ENCODE assay signal across 28 cellular contexts in the genomic region with DNA sequence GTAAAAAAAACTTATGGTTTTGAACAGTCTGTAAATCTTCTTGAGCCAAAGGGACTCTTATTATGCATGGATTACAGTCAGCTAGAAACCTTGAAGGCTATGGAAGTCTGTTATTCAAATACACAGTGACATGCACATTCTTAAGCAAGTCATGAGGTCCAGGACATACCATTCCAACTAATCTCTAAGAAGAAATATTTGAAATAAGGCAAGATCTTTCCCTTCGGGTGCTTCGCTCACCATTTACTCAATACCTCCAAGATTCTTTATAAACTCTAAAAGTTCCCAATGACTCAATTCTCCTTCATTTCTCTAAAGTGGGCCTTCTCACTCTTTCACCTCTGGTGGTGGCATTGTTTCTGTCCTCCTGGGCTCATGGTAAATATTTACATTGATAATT.
DNase-seq lines count a peak whose midpoint lies in the region; ATAC-seq, FAIRE-seq and TF ChIP-seq lines count a peak whose summit lies in the region.
"Had no signal": no experiment of that assay in that cellular context is flagged by ENCODE, and none has a peak within 500 bp of the region (broad histone marks: within the 10 kb centered on the region; RNA-seq: fewer than 3 reads in every experiment).

No MANE protein-coding gene starts in this region.

- H3K27me3 ChIP-seq in thyroid gland, result no peaks in the 10 kb centered on the region
- H3K27me3 ChIP-seq: sigmoid colon, uterus had no signal

- DNase-seq in astrocyte of the hippocampus (ENCODE audit: low read depth, low spot score) (peak; percentile 47), fibroblast of pulmonary artery (ENCODE audit: low read depth) (peak; percentile 45), skeletal muscle cell (ENCODE audit: low read depth) (peak; percentile 53), OCI-M2 (lab: John Stamatoyannopoulos, UW; ENCODE audit: unreplicated experiment) (no peak), thyroid gland (no peak), SIG-M5 treated with dmso at 0.1 percent for 504 hours (lab: John Stamatoyannopoulos, UW; ENCODE audit: unreplicated experiment) (no peak)
- DNase-seq: activated CD4-positive, alpha-beta T cell treated with anti-CD3 and anti-CD28 coated beads, Interleukin-2, amount 50 U/mL, for 1 hour; CD8-positive, alpha-beta T cell; DMS153; left ventricle myocardium superior; midbrain; NCI-H1436 treated with DMSO at 0.1 percent for 48 hours; NCI-H524; posterior cingulate gyrus; RPMI8226; sigmoid colon; substantia nigra; uterus; WERI-Rb-1 had no signal

- H3K4me1 ChIP-seq in thyroid gland, result no peaks in the 10 kb centered on the region
- H3K4me1 ChIP-seq: sigmoid colon, uterus had no signal

- no peak for ATAC-seq in GM21447 (IDR thresholded peaks at IDR 0.05; ENCODE audit: unreplicated experiment)
- ATAC-seq: activated naive CD4-positive, alpha-beta T cell treated with anti-CD3 and anti-CD28 coated beads, Interleukin-2, amount 50 U/mL, for 72 hours; activated T-helper 17 cell treated with anti-CD3 and anti-CD28 coated beads, Interleukin-2, amount 50 U/mL, for 72 hours; CD8-positive, alpha-beta T cell; left ventricle myocardium superior; natural killer cell treated with Interleukin-12 subunit alpha and Interleukin-12 subunit beta and Interleukin-15 and Interleukin-18, amount 100 ng/mL, for 72 hours; SK-N-SH treated with all-trans-retinoic acid at 6 μM for 48 hours had no signal

- H3K4me3 ChIP-seq in fibroblast of pulmonary artery (replicated peaks; ENCODE audit: low read depth, low read length), result no peak overlapping the region
- H3K4me3 ChIP-seq in skeletal muscle cell (ENCODE audit: low read depth, low read length), result no peak overlapping the region
- H3K4me3 ChIP-seq in thyroid gland (replicated peaks in 1 of 3), result no peak overlapping the region
- H3K4me3 ChIP-seq: sigmoid colon, uterus had no signal

- intact Hi-C loops in thyroid gland (cut with DNase I), result no loop called here

- H3K27ac ChIP-seq in thyroid gland, result no peak overlapping the region
- H3K27ac ChIP-seq: sigmoid colon, uterus, WERI-Rb-1 had no signal

- WGBS in thyroid gland, 2 donors, result 87 to 91% methylated on average over 2 of the region's 2 CpGs

- TF ChIP-seq CTCF in fibroblast of pulmonary artery (IDR thresholded peaks at IDR 0.05; ENCODE audit: low read length, missing control alignments) (no peak), thyroid gland (IDR thresholded peaks at IDR 0.05) (no peak)

- no peak for TF ChIP-seq POLR2A in thyroid gland (IDR thresholded peaks at IDR 0.05)

- no peaks in the 10 kb centered on the region for H3K36me3 ChIP-seq in thyroid gland
- H3K36me3 ChIP-seq: sigmoid colon, uterus, WERI-Rb-1 had no signal

- peak; percentile 100 for FAIRE-seq in G401.6 (lab: Jason Lieb, UNC)
- FAIRE-seq: colon, GM12892, H1 had no signal

- no peaks in the 10 kb centered on the region for H3K9me3 ChIP-seq in thyroid gland
- H3K9me3 ChIP-seq: sigmoid colon, uterus had no signal

Comparison
In these comparisons a context has a peak if more than half of its experiments do, and no peak if none do; other contexts are left out.
1. DNase-seq: peak in astrocyte of the hippocampus (single experiment), fibroblast of pulmonary artery (single experiment) and skeletal muscle cell (single experiment); none in OCI-M2 (single experiment), thyroid gland (0 of 2) and SIG-M5 treated with dmso at 0.1 percent for 504 hours (single experiment).